In genomic region chr7:151727579-151728285, GRCh38 we compare ENCODE assay signal across 8 cellular contexts.
A peak's percentile ranks its signal among the peaks of the same experiment; 100 is the strongest.
DNase-seq lines count a peak whose midpoint lies in the region; ATAC-seq and TF ChIP-seq lines count a peak whose summit lies in the region.

No MANE protein-coding gene starts in this region.

- peaks cover 27% of the 10 kb centered on the region for H3K4me1 ChIP-seq in SJCRH30

- in situ Hi-C loops in astrocyte of the spinal cord (cut with HindIII; ENCODE audit: low sequenced_read_pairs): no loop called here

- peak overlapping the region; percentile 26 for H3K4me3 ChIP-seq in SJCRH30
- H3K4me3 ChIP-seq in astrocyte of the spinal cord (ENCODE audit: low read depth, low read length): no peak overlapping the region
- H3K4me3 ChIP-seq in lower leg skin (ENCODE audit: low read depth, poor library complexity, severe bottlenecking): no peak overlapping the region

- H3K27ac ChIP-seq in SJCRH30: peak overlapping the region; percentile 38; the same call in 1 of the 2 replicates

- ATAC-seq in HG02763 (IDR thresholded peaks at IDR 0.05; ENCODE audit: unreplicated experiment): peak; percentile 67

- intact Hi-C loops in lower leg skin (cut with DNase I; ENCODE audit: low total_unique reads): no loop called here

- no peaks in the 10 kb centered on the region for H3K27me3 ChIP-seq in SJCRH30

- WGBS in lower leg skin, 2 donors: 11 to 12% methylated on average over 17 to 18 of the region's 18 CpGs

- no peak for TF ChIP-seq POLR2A in lower leg skin (IDR thresholded peaks at IDR 0.05)

- no peaks in the 10 kb centered on the region for H3K9me3 ChIP-seq in SJCRH30 (replicated peaks)

- peak; percentile 35 for DNase-seq in GDM1 (lab: John Stamatoyannopoulos, UW)
- DNase-seq in SJCRH30: peak; percentile 86 to 90
- peak; percentile 94 for DNase-seq in astrocyte of the spinal cord (ENCODE audit: low read depth, low spot score)
- DNase-seq in lower leg skin (ENCODE audit: low spot score in 2 of 2): peak; percentile 90 to 97
- DNase-seq in stimulated activated CD8-positive, alpha-beta memory T cell treated with anti-CD3 and anti-CD28 coated beads, Interleukin-2, amount 100 ng/mL, for 1 hour (ENCODE audit: low read depth in 2 of 2): peak; percentile 22 to 25
- no peak for DNase-seq in medulla oblongata (ENCODE audit: extremely low spot score)
- DNase-seq in nucleus accumbens (lab: John Stamatoyannopoulos, UW): no peak

- no peaks in the 10 kb centered on the region for H3K36me3 ChIP-seq in SJCRH30

- TF ChIP-seq CTCF in astrocyte of the spinal cord (IDR thresholded peaks at IDR 0.05; ENCODE audit: low read depth, low read length) (peak; percentile 9), lower leg skin (IDR thresholded peaks at IDR 0.05) (no peak)

Comparison
In these comparisons a context has a peak if more than half of its experiments do, and no peak if none do; other contexts are left out.
1. DNase-seq: peak in GDM1 (single experiment), SJCRH30 (2 of 2), astrocyte of the spinal cord (single experiment), lower leg skin (2 of 2) and stimulated activated CD8-positive, alpha-beta memory T cell treated with anti-CD3 and anti-CD28 coated beads, Interleukin-2, amount 100 ng/mL, for 1 hour (2 of 2); none in medulla oblongata (single experiment) and nucleus accumbens (0 of 56).